In genomic region chr5:177111720-177112394, GRCh38 we compare ENCODE assay signal across 1 cellular context.
TF ChIP-seq lines count a peak whose summit lies in the region.

No MANE protein-coding gene starts in this region.

TF ChIP-seq in GM23338, 12 proteins besides CTCF, POLR2A, EP300 and RAD21 (continued from another document):
- TF ChIP-seq ZNF462 (CRISPR knock-in tag; IDR thresholded peaks at IDR 0.05), result no peak
- no peak for TF ChIP-seq EZH2 (IDR thresholded peaks at IDR 0.05; ENCODE audit: low read depth, unreplicated experiment)
- no peak for TF ChIP-seq STAT1 (IDR thresholded peaks at IDR 0.05; ENCODE audit: unreplicated experiment)
TF ChIP-seq in GM23338: peak in this region for 0.
